Comparison of ENCODE assay signal across 1 cellular context in the genomic region with DNA sequence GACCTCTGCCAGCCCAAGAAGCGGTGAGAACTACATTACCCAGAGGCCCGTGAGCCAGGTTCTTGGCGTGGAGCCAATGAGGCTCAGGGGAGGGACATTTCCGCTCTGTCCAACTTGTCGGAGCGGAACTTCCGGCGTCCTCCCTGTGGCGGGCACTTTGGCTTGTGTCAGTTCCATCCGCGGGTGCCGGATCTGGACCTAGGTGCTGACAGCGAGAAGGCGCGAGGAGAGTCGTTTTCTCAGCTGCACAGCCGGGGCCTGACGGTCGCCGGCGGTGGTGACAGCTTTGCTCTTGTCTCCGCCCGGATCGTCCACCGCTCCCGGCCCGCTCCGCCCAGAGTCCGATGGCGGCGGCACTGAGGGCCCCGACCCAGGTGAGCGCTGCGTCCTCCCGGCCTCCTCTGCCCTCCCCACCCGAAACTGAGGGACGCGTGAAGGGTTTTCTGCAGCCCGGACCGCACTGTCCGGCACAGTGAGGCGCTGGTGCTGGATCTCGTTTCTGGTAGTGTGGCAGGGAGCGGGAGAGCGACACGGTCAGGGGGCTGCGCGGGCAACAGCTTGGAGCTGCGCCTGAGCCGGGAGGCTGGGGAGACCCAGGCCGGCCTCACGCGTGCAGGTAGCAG.
A peak's percentile ranks its signal among the peaks of the same experiment; 100 is the strongest.
TF ChIP-seq lines count a peak whose summit lies in the region.

Gene ZNF530 (plus strand): TSS at position 125 of the 623 bp plus-strand sequence. CDS start 4,461 bp downstream, outside the sequence.

TF ChIP-seq in K562, 482 proteins besides CTCF, POLR2A, EP300 and RAD21 (continued from another document and continues in another):
- TF ChIP-seq, protein P1, sequence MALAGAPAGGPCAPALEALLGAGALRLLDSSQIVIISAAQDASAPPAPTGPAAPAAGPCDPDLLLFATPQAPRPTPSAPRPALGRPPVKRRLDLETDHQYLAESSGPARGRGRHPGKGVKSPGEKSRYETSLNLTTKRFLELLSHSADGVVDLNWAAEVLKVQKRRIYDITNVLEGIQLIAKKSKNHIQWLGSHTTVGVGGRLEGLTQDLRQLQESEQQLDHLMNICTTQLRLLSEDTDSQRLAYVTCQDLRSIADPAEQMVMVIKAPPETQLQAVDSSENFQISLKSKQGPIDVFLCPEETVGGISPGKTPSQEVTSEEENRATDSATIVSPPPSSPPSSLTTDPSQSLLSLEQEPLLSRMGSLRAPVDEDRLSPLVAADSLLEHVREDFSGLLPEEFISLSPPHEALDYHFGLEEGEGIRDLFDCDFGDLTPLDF (CRISPR knock-in tag; IDR thresholded peaks at IDR 0.05): 0 out of 2 replicates have a peak, but pooled peaks have one; percentile 37
- TF ChIP-seq ZBTB5 (IDR thresholded peaks at IDR 0.05): peak; percentile 63; the same call in 1 of the 2 replicates
- TF ChIP-seq GTF2E2 (tag; IDR thresholded peaks at IDR 0.05): no peak
- peak; percentile 77; the same call in 1 of the 2 replicates for TF ChIP-seq NCOA1 (IDR thresholded peaks at IDR 0.05; ENCODE audit: low read depth)
- TF ChIP-seq HNRNPL (IDR thresholded peaks at IDR 0.05; ENCODE audit: low read depth, low read length): no peak
- TF ChIP-seq PTRF (tag; IDR thresholded peaks at IDR 0.05): no peak
- peak; percentile 70 for TF ChIP-seq ZFP36 (IDR thresholded peaks at IDR 0.05; ENCODE audit: low read depth, low read length, partially characterized antibody)
- peak in 1 of 3 experiments; percentile 16 for TF ChIP-seq YY1 (IDR thresholded peaks at IDR 0.05; ENCODE audit: borderline replicate concordance in 1 of 3, control insufficient read depth in 1 of 3, extremely low read depth in 1 of 3, insufficient read depth in 3 of 3, insufficient read length in 1 of 3, insufficient replicate concordance in 2 of 3, low read depth in 1 of 3, low read length in 2 of 3)
- peak; percentile 30; the same call in 1 of the 2 replicates for TF ChIP-seq CTBP1 (IDR thresholded peaks at IDR 0.05; ENCODE audit: borderline replicate concordance)
- peak; percentile 30; the same call in 1 of the 2 replicates for TF ChIP-seq SPI1 (IDR thresholded peaks at IDR 0.05; ENCODE audit: borderline replicate concordance, low read depth, low read length)
- TF ChIP-seq ELF1 (tag; IDR thresholded peaks at IDR 0.05): peak; percentile 59
- TF ChIP-seq CBFA2T2 (conservative IDR thresholded peaks at IDR 0.05): no peak
- peak; percentile 100 for TF ChIP-seq NFIC (IDR thresholded peaks at IDR 0.05)
- TF ChIP-seq MCM5 (IDR thresholded peaks at IDR 0.05; ENCODE audit: low read depth): no peak
- TF ChIP-seq ZNF124 (CRISPR knock-in tag; IDR thresholded peaks at IDR 0.05): no peak
- peak; percentile 71 to 78 for TF ChIP-seq MAZ (CRISPR knock-in tag; conservative IDR thresholded peaks at IDR 0.05 in 1 of 2, IDR thresholded peaks at IDR 0.05 in 1 of 2)
- peak; percentile 81 for TF ChIP-seq PHF20 (IDR thresholded peaks at IDR 0.05; ENCODE audit: partially characterized antibody)
- no peak for TF ChIP-seq SMARCA5 (IDR thresholded peaks at IDR 0.05)
- TF ChIP-seq ESRRA (IDR thresholded peaks at IDR 0.05; ENCODE audit: borderline replicate concordance, low read depth): peak; percentile 40; the same call in 1 of the 2 replicates
- TF ChIP-seq ZNF354B (CRISPR knock-in tag; IDR thresholded peaks at IDR 0.05): no peak
- TF ChIP-seq MEIS2 (IDR thresholded peaks at IDR 0.05; ENCODE audit: partially characterized antibody): peak; percentile 26
- peak; percentile 68 for TF ChIP-seq L3MBTL2 (IDR thresholded peaks at IDR 0.05)
- no peak for TF ChIP-seq TCF7 (IDR thresholded peaks at IDR 0.05; ENCODE audit: borderline replicate concordance)
- peak; percentile 92 for TF ChIP-seq SAP30 (IDR thresholded peaks at IDR 0.05; ENCODE audit: borderline replicate concordance, insufficient read depth, low read depth, low read length, poor library complexity, severe bottlenecking)
- peak; percentile 48 for TF ChIP-seq NR2C1 (IDR thresholded peaks at IDR 0.05)
- TF ChIP-seq NR2C1 (tag; IDR thresholded peaks at IDR 0.05): peak; percentile 82
- TF ChIP-seq DIDO1 (tag; IDR thresholded peaks at IDR 0.05; ENCODE audit: low read depth): no peak
- no peak for TF ChIP-seq ZC3H8 (IDR thresholded peaks at IDR 0.05)
- no peak for TF ChIP-seq RFX5 (IDR thresholded peaks at IDR 0.05; ENCODE audit: low read depth, low read length)
- no peak for TF ChIP-seq NR2F6 (CRISPR knock-in tag; IDR thresholded peaks at IDR 0.05)
- TF ChIP-seq ZNF79 (CRISPR knock-in tag; IDR thresholded peaks at IDR 0.05; ENCODE audit: low read depth): no peak
- no peak for TF ChIP-seq CAMTA2 (CRISPR knock-in tag; conservative IDR thresholded peaks at IDR 0.05)
- peak; percentile 34 for TF ChIP-seq KDM5B (IDR thresholded peaks at IDR 0.05; ENCODE audit: insufficient replicate concordance, low read depth, low read length)
- no peak for TF ChIP-seq SLC30A9 (CRISPR knock-in tag; IDR thresholded peaks at IDR 0.05)
- no peak for TF ChIP-seq PRMT5 (CRISPR knock-in tag; IDR thresholded peaks at IDR 0.05)
- TF ChIP-seq, protein P2, sequence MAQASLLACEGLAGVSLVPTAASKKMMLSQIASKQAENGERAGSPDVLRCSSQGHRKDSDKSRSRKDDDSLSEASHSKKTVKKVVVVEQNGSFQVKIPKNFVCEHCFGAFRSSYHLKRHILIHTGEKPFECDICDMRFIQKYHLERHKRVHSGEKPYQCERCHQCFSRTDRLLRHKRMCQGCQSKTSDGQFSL (CRISPR knock-in tag; IDR thresholded peaks at IDR 0.05): no peak
- TF ChIP-seq, protein P2 (tag; IDR thresholded peaks at IDR 0.05): no peak
- TF ChIP-seq ATF1 (CRISPR knock-in tag; IDR thresholded peaks at IDR 0.05): no peak
- peak; percentile 65; the same call in 1 of the 2 replicates for TF ChIP-seq ATF1 (tag; IDR thresholded peaks at IDR 0.05)
- no peak for TF ChIP-seq ZNF253 (CRISPR knock-in tag; conservative IDR thresholded peaks at IDR 0.05)
- peak; percentile 51; the same call in 1 of the 2 replicates for TF ChIP-seq SIN3B (IDR thresholded peaks at IDR 0.05; ENCODE audit: low read depth)
- TF ChIP-seq, protein P3, sequence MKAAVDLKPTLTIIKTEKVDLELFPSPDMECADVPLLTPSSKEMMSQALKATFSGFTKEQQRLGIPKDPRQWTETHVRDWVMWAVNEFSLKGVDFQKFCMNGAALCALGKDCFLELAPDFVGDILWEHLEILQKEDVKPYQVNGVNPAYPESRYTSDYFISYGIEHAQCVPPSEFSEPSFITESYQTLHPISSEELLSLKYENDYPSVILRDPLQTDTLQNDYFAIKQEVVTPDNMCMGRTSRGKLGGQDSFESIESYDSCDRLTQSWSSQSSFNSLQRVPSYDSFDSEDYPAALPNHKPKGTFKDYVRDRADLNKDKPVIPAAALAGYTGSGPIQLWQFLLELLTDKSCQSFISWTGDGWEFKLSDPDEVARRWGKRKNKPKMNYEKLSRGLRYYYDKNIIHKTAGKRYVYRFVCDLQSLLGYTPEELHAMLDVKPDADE (conservative IDR thresholded peaks at IDR 0.05; ENCODE audit: control insufficient read depth, low read depth, low read length): peak; percentile 89
- TF ChIP-seq JUND (IDR thresholded peaks at IDR 0.05; ENCODE audit: borderline replicate concordance, low read depth, low read length): peak; percentile 43; the same call in 1 of the 2 replicates
- 0 out of 3 replicates have a peak, but pooled peaks have one; percentile 18 for TF ChIP-seq JUND (tag; IDR thresholded peaks at IDR 0.05; ENCODE audit: borderline replicate concordance, low read depth, low read length)
- TF ChIP-seq, protein P4, sequence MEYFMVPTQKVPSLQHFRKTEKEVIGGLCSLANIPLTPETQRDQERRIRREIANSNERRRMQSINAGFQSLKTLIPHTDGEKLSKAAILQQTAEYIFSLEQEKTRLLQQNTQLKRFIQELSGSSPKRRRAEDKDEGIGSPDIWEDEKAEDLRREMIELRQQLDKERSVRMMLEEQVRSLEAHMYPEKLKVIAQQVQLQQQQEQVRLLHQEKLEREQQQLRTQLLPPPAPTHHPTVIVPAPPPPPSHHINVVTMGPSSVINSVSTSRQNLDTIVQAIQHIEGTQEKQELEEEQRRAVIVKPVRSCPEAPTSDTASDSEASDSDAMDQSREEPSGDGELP (CRISPR knock-in tag; IDR thresholded peaks at IDR 0.05; ENCODE audit: borderline replicate concordance): peak; percentile 66
- peak; percentile 66 for TF ChIP-seq RBBP5 (IDR thresholded peaks at IDR 0.05; ENCODE audit: borderline replicate concordance, insufficient read depth, low read length, poor library complexity, severe bottlenecking)
- no peak for TF ChIP-seq ZNF232 (CRISPR knock-in tag; IDR thresholded peaks at IDR 0.05)
- no peak for TF ChIP-seq ZFP30 (CRISPR knock-in tag; IDR thresholded peaks at IDR 0.05; ENCODE audit: borderline replicate concordance)
- TF ChIP-seq PRPF4 (IDR thresholded peaks at IDR 0.05; ENCODE audit: insufficient read depth, low read depth, low read length, poor library complexity, severe bottlenecking): no peak
- TF ChIP-seq, protein P5, sequence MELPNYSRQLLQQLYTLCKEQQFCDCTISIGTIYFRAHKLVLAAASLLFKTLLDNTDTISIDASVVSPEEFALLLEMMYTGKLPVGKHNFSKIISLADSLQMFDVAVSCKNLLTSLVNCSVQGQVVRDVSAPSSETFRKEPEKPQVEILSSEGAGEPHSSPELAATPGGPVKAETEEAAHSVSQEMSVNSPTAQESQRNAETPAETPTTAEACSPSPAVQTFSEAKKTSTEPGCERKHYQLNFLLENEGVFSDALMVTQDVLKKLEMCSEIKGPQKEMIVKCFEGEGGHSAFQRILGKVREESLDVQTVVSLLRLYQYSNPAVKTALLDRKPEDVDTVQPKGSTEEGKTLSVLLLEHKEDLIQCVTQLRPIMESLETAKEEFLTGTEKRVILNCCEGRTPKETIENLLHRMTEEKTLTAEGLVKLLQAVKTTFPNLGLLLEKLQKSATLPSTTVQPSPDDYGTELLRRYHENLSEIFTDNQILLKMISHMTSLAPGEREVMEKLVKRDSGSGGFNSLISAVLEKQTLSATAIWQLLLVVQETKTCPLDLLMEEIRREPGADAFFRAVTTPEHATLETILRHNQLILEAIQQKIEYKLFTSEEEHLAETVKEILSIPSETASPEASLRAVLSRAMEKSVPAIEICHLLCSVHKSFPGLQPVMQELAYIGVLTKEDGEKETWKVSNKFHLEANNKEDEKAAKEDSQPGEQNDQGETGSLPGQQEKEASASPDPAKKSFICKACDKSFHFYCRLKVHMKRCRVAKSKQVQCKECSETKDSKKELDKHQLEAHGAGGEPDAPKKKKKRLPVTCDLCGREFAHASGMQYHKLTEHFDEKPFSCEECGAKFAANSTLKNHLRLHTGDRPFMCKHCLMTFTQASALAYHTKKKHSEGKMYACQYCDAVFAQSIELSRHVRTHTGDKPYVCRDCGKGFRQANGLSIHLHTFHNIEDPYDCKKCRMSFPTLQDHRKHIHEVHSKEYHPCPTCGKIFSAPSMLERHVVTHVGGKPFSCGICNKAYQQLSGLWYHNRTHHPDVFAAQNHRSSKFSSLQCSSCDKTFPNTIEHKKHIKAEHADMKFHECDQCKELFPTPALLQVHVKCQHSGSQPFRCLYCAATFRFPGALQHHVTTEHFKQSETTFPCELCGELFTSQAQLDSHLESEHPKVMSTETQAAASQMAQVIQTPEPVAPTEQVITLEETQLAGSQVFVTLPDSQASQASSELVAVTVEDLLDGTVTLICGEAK (IDR thresholded peaks at IDR 0.05): peak; percentile 96
- TF ChIP-seq, protein P5 (CRISPR knock-in tag; IDR thresholded peaks at IDR 0.05): no peak
- TF ChIP-seq SMAD1 (IDR thresholded peaks at IDR 0.05; ENCODE audit: low read depth, low read length, partially characterized antibody): peak; percentile 97
